In genomic region chr1:113946112-113946511, GRCh38 we compare ENCODE assay signal across 1 cellular context.
TF ChIP-seq lines count a peak whose summit lies in the region.

No MANE protein-coding gene starts in this region.

TF ChIP-seq in HepG2, 621 proteins besides CTCF, POLR2A, EP300 and RAD21:
- TF ChIP-seq ZNF652 (CRISPR knock-in tag; IDR thresholded peaks at IDR 0.05; ENCODE audit: borderline replicate concordance, low read depth) (peak; percentile 84), ZNF12 (CRISPR knock-in tag; IDR thresholded peaks at IDR 0.05) (no peak)
